1 cellular context compared by ENCODE assay signal in genomic region chr14:31270196-31270772, GRCh38.
TF ChIP-seq lines count a peak whose summit lies in the region.

No MANE protein-coding gene starts in this region.

TF ChIP-seq in HepG2, 621 proteins besides CTCF, POLR2A, EP300 and RAD21 (continued from another document and continues in another):
- TF ChIP-seq ZNF740 (CRISPR knock-in tag; IDR thresholded peaks at IDR 0.05) = no peak
- no peak for TF ChIP-seq FOXP1 (IDR thresholded peaks at IDR 0.05)
- peak; percentile 50; the same call in 1 of the 2 replicates for TF ChIP-seq FOXP1 (CRISPR knock-in tag; IDR thresholded peaks at IDR 0.05)
- TF ChIP-seq ZNF234 (CRISPR knock-in tag; conservative IDR thresholded peaks at IDR 0.05) = no peak
- no peak for TF ChIP-seq ZXDC (CRISPR knock-in tag; IDR thresholded peaks at IDR 0.05)
- TF ChIP-seq BHLHE40 (IDR thresholded peaks at IDR 0.05; ENCODE audit: low read length) = peak; percentile 22; the same call in 1 of the 2 replicates
- TF ChIP-seq ZBTB7B (CRISPR knock-in tag; IDR thresholded peaks at IDR 0.05) = no peak; the same call in 1 of the 2 replicates
- no peak for TF ChIP-seq ZNF713 (CRISPR knock-in tag; IDR thresholded peaks at IDR 0.05)
- no peak for TF ChIP-seq KMT2B (CRISPR knock-in tag; IDR thresholded peaks at IDR 0.05)
- TF ChIP-seq ZNF317 (CRISPR knock-in tag; IDR thresholded peaks at IDR 0.05) = no peak
- no peak for TF ChIP-seq HNRNPL (IDR thresholded peaks at IDR 0.05; ENCODE audit: low read depth, low read length)
- peak; percentile 90; the same call in 1 of the 2 replicates for TF ChIP-seq ZNF101 (CRISPR knock-in tag; IDR thresholded peaks at IDR 0.05; ENCODE audit: borderline replicate concordance, low read depth)
- TF ChIP-seq ARNT2 (CRISPR knock-in tag; IDR thresholded peaks at IDR 0.05; ENCODE audit: low read depth) = no peak
- TF ChIP-seq HDAC2 (CRISPR knock-in tag; IDR thresholded peaks at IDR 0.05) = no peak
- TF ChIP-seq CSRNP2 (CRISPR knock-in tag; conservative IDR thresholded peaks at IDR 0.05; ENCODE audit: low read depth) = no peak
- TF ChIP-seq NR1H2 (CRISPR knock-in tag; IDR thresholded peaks at IDR 0.05; ENCODE audit: borderline replicate concordance, low read depth) = no peak
- no peak for TF ChIP-seq CEBPB (IDR thresholded peaks at IDR 0.05; ENCODE audit: borderline replicate concordance, low read depth, low read length)
- peak; percentile 76; the same call in 1 of the 2 replicates for TF ChIP-seq LBX2 (CRISPR knock-in tag; IDR thresholded peaks at IDR 0.05; ENCODE audit: borderline replicate concordance)
- no peak for TF ChIP-seq ZNF562 (CRISPR knock-in tag; IDR thresholded peaks at IDR 0.05; ENCODE audit: borderline replicate concordance)
- no peak for TF ChIP-seq E2F2 (CRISPR knock-in tag; IDR thresholded peaks at IDR 0.05; ENCODE audit: borderline replicate concordance)
- peak; percentile 94 for TF ChIP-seq ZNF251 (CRISPR knock-in tag; IDR thresholded peaks at IDR 0.05)
- no peak for TF ChIP-seq THAP11 (CRISPR knock-in tag; IDR thresholded peaks at IDR 0.05)
- TF ChIP-seq ZBTB25 (CRISPR knock-in tag; IDR thresholded peaks at IDR 0.05) = no peak
- 0 out of 2 replicates have a peak, but pooled peaks have one; percentile 60 for TF ChIP-seq NFAT5 (CRISPR knock-in tag; IDR thresholded peaks at IDR 0.05)
- TF ChIP-seq ZNF720 (CRISPR knock-in tag; IDR thresholded peaks at IDR 0.05) = no peak
- no peak for TF ChIP-seq CEBPG (CRISPR knock-in tag; IDR thresholded peaks at IDR 0.05)
- TF ChIP-seq SRSF4 (IDR thresholded peaks at IDR 0.05; ENCODE audit: low read depth, low read length, poor library complexity, severe bottlenecking) = no peak
- no peak for TF ChIP-seq ZFP62 (CRISPR knock-in tag; IDR thresholded peaks at IDR 0.05)
- no peak for TF ChIP-seq NFE2 (CRISPR knock-in tag; IDR thresholded peaks at IDR 0.05)
- TF ChIP-seq ATF2 (CRISPR knock-in tag; IDR thresholded peaks at IDR 0.05) = no peak; the same call in 1 of the 2 replicates
- TF ChIP-seq MTERF4 (CRISPR knock-in tag; IDR thresholded peaks at IDR 0.05) = peak; percentile 85; the same call in 1 of the 2 replicates
- no peak for TF ChIP-seq CREBL2 (CRISPR knock-in tag; IDR thresholded peaks at IDR 0.05; ENCODE audit: borderline replicate concordance)
- TF ChIP-seq FOSL1 (CRISPR knock-in tag; IDR thresholded peaks at IDR 0.05; ENCODE audit: borderline replicate concordance) = no peak
- TF ChIP-seq ARHGAP35 (CRISPR knock-in tag; IDR thresholded peaks at IDR 0.05; ENCODE audit: borderline replicate concordance) = 0 out of 2 replicates have a peak, but pooled peaks have one; percentile 3
- TF ChIP-seq KDM4B (CRISPR knock-in tag; IDR thresholded peaks at IDR 0.05) = peak; percentile 19; the same call in 1 of the 2 replicates
- TF ChIP-seq ZNF597 (CRISPR knock-in tag; IDR thresholded peaks at IDR 0.05) = no peak
- no peak for TF ChIP-seq TFDP2 (CRISPR knock-in tag; IDR thresholded peaks at IDR 0.05)
- TF ChIP-seq ZNF580 (CRISPR knock-in tag; IDR thresholded peaks at IDR 0.05; ENCODE audit: borderline replicate concordance, low read depth) = peak; percentile 75
- TF ChIP-seq ATF4 (CRISPR knock-in tag; IDR thresholded peaks at IDR 0.05) = no peak
- TF ChIP-seq MIXL1 (CRISPR knock-in tag; IDR thresholded peaks at IDR 0.05) = no peak
- TF ChIP-seq CC2D1A (CRISPR knock-in tag; IDR thresholded peaks at IDR 0.05) = no peak
